ENCODE assay signal across 34 cellular contexts in the genomic region with DNA sequence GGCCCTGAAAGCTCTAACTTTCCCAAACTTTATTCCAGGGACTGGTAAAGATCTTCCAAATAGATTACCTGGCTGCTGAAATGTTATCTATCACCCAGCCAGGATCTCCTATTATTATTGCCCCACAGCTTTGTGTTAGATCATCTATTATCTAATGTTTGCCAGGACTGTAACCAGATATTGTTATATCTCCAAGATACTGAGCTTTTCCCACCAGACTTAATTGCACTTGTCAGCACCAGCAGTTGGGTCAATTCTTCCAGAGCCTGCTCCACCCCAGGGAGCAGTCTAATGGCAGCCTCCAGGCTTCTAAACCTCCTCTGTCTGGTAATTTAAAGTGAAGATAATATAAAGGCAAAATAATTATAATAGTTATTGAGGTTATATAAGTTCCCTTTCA.
"Had no signal": no experiment of that assay in that cellular context is flagged by ENCODE, and none has a peak within 500 bp of the region (broad histone marks: within the 10 kb centered on the region; RNA-seq: fewer than 3 reads in every experiment).

No MANE protein-coding gene starts in this region.

- H3K36me3 ChIP-seq: ascending aorta, cardiac muscle cell had no signal

- H3K4me3 ChIP-seq: ascending aorta, cardiac muscle cell had no signal

- H3K36me3 Mint-ChIP-seq: brain had no signal

- H3K27ac ChIP-seq: ascending aorta, cardiac muscle cell, VCaP had no signal

- ATAC-seq: activated CD8-positive, alpha-beta memory T cell treated with anti-CD3 and anti-CD28 coated beads, Interleukin-2, amount 10 ng/mL, durations not matched to agents 7 days and 5 days; activated CD8-positive, alpha-beta T cell treated with anti-CD3 and anti-CD28 coated beads, Interleukin-2, amount 10 ng/mL, durations not matched to agents 7 days and 5 days; activated naive CD8-positive, alpha-beta T cell treated with anti-CD3 and anti-CD28 coated beads, Interleukin-2, amount 50 U/mL, for 24 hours had no signal

- H3K27me3 Mint-ChIP-seq: activated CD4-positive, alpha-beta memory T cell treated with anti-CD3 and anti-CD28 coated beads, Interleukin-2, amount 10 ng/mL, durations not matched to agents 7 days and 5 days; activated CD8-positive, alpha-beta memory T cell treated with anti-CD3 and anti-CD28 coated beads, Interleukin-2, amount 10 ng/mL, durations not matched to agents 7 days and 5 days; activated naive CD8-positive, alpha-beta T cell; activated naive CD8-positive, alpha-beta T cell treated with anti-CD3 and anti-CD28 coated beads, Interleukin-2, amount 10 ng/mL, durations not matched to agents 7 days and 5 days; activated naive CD8-positive, alpha-beta T cell treated with anti-CD3 and anti-CD28 coated beads, Interleukin-2, amount 50 U/mL, for 24 hours; activated T-cell treated with anti-CD3 and anti-CD28 coated beads, Interleukin-2, amount 50 U/mL, for 24 hours; brain; central memory CD8-positive, alpha-beta T cell had no signal

- H3K27me3 ChIP-seq: ascending aorta, cardiac muscle cell had no signal

- H3K9me3 Mint-ChIP-seq: activated B cell treated with CpG ODN at 0.5 μM for 24 hours; activated CD4-positive, alpha-beta memory T cell treated with anti-CD3 and anti-CD28 coated beads, Interleukin-2, amount 10 ng/mL, durations not matched to agents 7 days and 5 days; activated naive CD4-positive, alpha-beta T cell treated with anti-CD3 and anti-CD28 coated beads, Interleukin-2, amount 50 U/mL, for 24 hours; activated naive CD8-positive, alpha-beta T cell treated with anti-CD3 and anti-CD28 coated beads, Interleukin-2, amount 50 U/mL, for 24 hours; activated T-cell treated with anti-CD3 and anti-CD28 coated beads, Interleukin-2, amount 50 U/mL, for 24 hours; activated T-helper 2 cell treated with anti-CD3 and anti-CD28 coated beads, Interferon-gamma antibody, Interleukin-2, Interleukin-4, amounts not matched to agents 10 μg/mL and 5 μg/mL and 100 μg/mL, durations not matched to agents 14 hours and 24 hours and 36 hours; central memory CD8-positive, alpha-beta T cell; T-helper 1 cell treated with Interleukin-12 subunit alpha and Interleukin-12 subunit beta and Interleukin-4 antibody, amounts not matched to agents 30 μg/mL and 1 μg/mL, for 36 hours; T-helper 2 cell treated with Interferon-gamma antibody and Interleukin-4, amounts not matched to agents 5 μg/mL and 100 μg/mL, for 36 hours had no signal

- H3K4me1 ChIP-seq: ascending aorta had no signal

- H3K9me3 ChIP-seq: ascending aorta had no signal

- DNase-seq: activated B cell treated with CpG ODN at 0.5 μM for 24 hours; activated CD4-positive, alpha-beta memory T cell treated with anti-CD3 and anti-CD28 coated beads, Interleukin-2, amount 10 ng/mL, durations not matched to agents 7 days and 5 days; activated CD4-positive, alpha-beta T cell treated with anti-CD3 and anti-CD28 coated beads for 48 hours; activated CD4-positive, alpha-beta T cell treated with anti-CD3 and anti-CD28 coated beads, Interleukin-2, amount 10 ng/mL, durations not matched to agents 7 days and 5 days; activated CD4-positive, alpha-beta T cell treated with anti-CD3 and anti-CD28 coated beads, Interleukin-2, amount 50 U/mL, for 48 hours; activated CD4-positive, CD25-positive, alpha-beta regulatory T cell treated with anti-CD3 and anti-CD28 coated beads, Interleukin-2, amount 50 U/mL, for 72 hours; activated CD8-positive, alpha-beta memory T cell treated with anti-CD3 and anti-CD28 coated beads for 24 hours; activated CD8-positive, alpha-beta memory T cell treated with anti-CD3 and anti-CD28 coated beads, Interleukin-2, amount 10 ng/mL, durations not matched to agents 7 days and 5 days; activated CD8-positive, alpha-beta memory T cell treated with anti-CD3 and anti-CD28 coated beads, Interleukin-2, amount 50 U/mL, for 48 hours; activated CD8-positive, alpha-beta T cell treated with anti-CD3 and anti-CD28 coated beads, Interleukin-2, amount 10 ng/mL, durations not matched to agents 7 days and 5 days; activated effector memory CD4-positive, alpha-beta T cell treated with Interleukin-2 at 50 U/mL for 16 hours; activated gamma-delta T cell; activated naive CD4-positive, alpha-beta T cell treated with anti-CD3 and anti-CD28 coated beads, Interleukin-2, amount 10 ng/mL, durations not matched to agents 7 days and 5 days; activated naive CD4-positive, alpha-beta T cell treated with Interleukin-2 at 50 U/mL for 16 hours; activated naive CD8-positive, alpha-beta T cell treated with anti-CD3 and anti-CD28 coated beads, Interleukin-2, amount 10 ng/mL, durations not matched to agents 7 days and 5 days; activated naive CD8-positive, alpha-beta T cell treated with anti-CD3 and anti-CD28 coated beads, Interleukin-2, amount 50 U/mL, for 24 hours; activated T-cell treated with anti-CD3 and anti-CD28 coated beads, Interleukin-2, amount 50 U/mL, for 24 hours; activated T-cell treated with anti-CD3 and anti-CD28 coated beads, Interleukin-2, amount 50 U/mL, for 48 hours; amygdala; anterior cingulate cortex; caudate nucleus; T-helper 1 cell; T-helper 2 cell; T-helper 9 cell had no signal

- H3K4me3 Mint-ChIP-seq: activated B cell treated with CpG ODN at 0.5 μM for 24 hours; activated CD4-positive, alpha-beta memory T cell treated with anti-CD3 and anti-CD28 coated beads, Interleukin-2, amount 10 ng/mL, durations not matched to agents 7 days and 5 days; activated CD4-positive, alpha-beta T cell treated with anti-CD3 and anti-CD28 coated beads, Interleukin-2, amount 10 ng/mL, durations not matched to agents 7 days and 5 days; activated CD8-positive, alpha-beta memory T cell treated with anti-CD3 and anti-CD28 coated beads, Interleukin-2, amount 10 ng/mL, durations not matched to agents 7 days and 5 days; activated CD8-positive, alpha-beta T cell treated with anti-CD3 and anti-CD28 coated beads, Interleukin-2, amount 10 ng/mL, durations not matched to agents 7 days and 5 days; activated naive CD4-positive, alpha-beta T cell treated with anti-CD3 and anti-CD28 coated beads, Interleukin-2, amount 10 ng/mL, durations not matched to agents 7 days and 5 days; activated naive CD4-positive, alpha-beta T cell treated with anti-CD3 and anti-CD28 coated beads, Interleukin-2, amount 50 U/mL, for 24 hours; activated naive CD8-positive, alpha-beta T cell; activated naive CD8-positive, alpha-beta T cell treated with anti-CD3 and anti-CD28 coated beads, Interleukin-2, amount 10 ng/mL, durations not matched to agents 7 days and 5 days; activated naive CD8-positive, alpha-beta T cell treated with anti-CD3 and anti-CD28 coated beads, Interleukin-2, amount 50 U/mL, for 24 hours; activated T-cell treated with anti-CD3 and anti-CD28 coated beads, Interleukin-2, amount 50 U/mL, for 24 hours; brain; central memory CD8-positive, alpha-beta T cell; T-helper 1 cell treated with Interleukin-12 subunit alpha and Interleukin-12 subunit beta and Interleukin-4 antibody, amounts not matched to agents 30 μg/mL and 1 μg/mL, for 36 hours; T-helper 2 cell treated with Interferon-gamma antibody and Interleukin-4, amounts not matched to agents 5 μg/mL and 100 μg/mL, for 36 hours had no signal

- H3K27ac Mint-ChIP-seq: activated B cell treated with CpG ODN at 0.5 μM for 24 hours; activated CD4-positive, alpha-beta memory T cell treated with anti-CD3 and anti-CD28 coated beads, Interleukin-2, amount 10 ng/mL, durations not matched to agents 7 days and 5 days; activated CD4-positive, alpha-beta T cell treated with anti-CD3 and anti-CD28 coated beads, Interleukin-2, amount 10 ng/mL, durations not matched to agents 7 days and 5 days; activated CD8-positive, alpha-beta memory T cell treated with anti-CD3 and anti-CD28 coated beads, Interleukin-2, amount 10 ng/mL, durations not matched to agents 7 days and 5 days; activated CD8-positive, alpha-beta T cell treated with anti-CD3 and anti-CD28 coated beads, Interleukin-2, amount 10 ng/mL, durations not matched to agents 7 days and 5 days; activated naive CD4-positive, alpha-beta T cell treated with anti-CD3 and anti-CD28 coated beads, Interleukin-2, amount 10 ng/mL, durations not matched to agents 7 days and 5 days; activated naive CD4-positive, alpha-beta T cell treated with anti-CD3 and anti-CD28 coated beads, Interleukin-2, amount 50 U/mL, for 24 hours; activated naive CD8-positive, alpha-beta T cell; activated naive CD8-positive, alpha-beta T cell treated with anti-CD3 and anti-CD28 coated beads, Interleukin-2, amount 10 ng/mL, durations not matched to agents 7 days and 5 days; activated naive CD8-positive, alpha-beta T cell treated with anti-CD3 and anti-CD28 coated beads, Interleukin-2, amount 50 U/mL, for 24 hours; activated T-cell treated with anti-CD3 and anti-CD28 coated beads, Interleukin-2, amount 50 U/mL, for 24 hours; activated T-helper 2 cell treated with anti-CD3 and anti-CD28 coated beads, Interferon-gamma antibody, Interleukin-2, Interleukin-4, amounts not matched to agents 10 μg/mL and 5 μg/mL and 100 μg/mL, durations not matched to agents 14 hours and 24 hours and 36 hours; brain; T-helper 1 cell treated with Interleukin-12 subunit alpha and Interleukin-12 subunit beta and Interleukin-4 antibody, amounts not matched to agents 30 μg/mL and 1 μg/mL, for 36 hours; T-helper 2 cell treated with Interferon-gamma antibody and Interleukin-4, amounts not matched to agents 5 μg/mL and 100 μg/mL, for 36 hours had no signal
